In the genomic region with DNA sequence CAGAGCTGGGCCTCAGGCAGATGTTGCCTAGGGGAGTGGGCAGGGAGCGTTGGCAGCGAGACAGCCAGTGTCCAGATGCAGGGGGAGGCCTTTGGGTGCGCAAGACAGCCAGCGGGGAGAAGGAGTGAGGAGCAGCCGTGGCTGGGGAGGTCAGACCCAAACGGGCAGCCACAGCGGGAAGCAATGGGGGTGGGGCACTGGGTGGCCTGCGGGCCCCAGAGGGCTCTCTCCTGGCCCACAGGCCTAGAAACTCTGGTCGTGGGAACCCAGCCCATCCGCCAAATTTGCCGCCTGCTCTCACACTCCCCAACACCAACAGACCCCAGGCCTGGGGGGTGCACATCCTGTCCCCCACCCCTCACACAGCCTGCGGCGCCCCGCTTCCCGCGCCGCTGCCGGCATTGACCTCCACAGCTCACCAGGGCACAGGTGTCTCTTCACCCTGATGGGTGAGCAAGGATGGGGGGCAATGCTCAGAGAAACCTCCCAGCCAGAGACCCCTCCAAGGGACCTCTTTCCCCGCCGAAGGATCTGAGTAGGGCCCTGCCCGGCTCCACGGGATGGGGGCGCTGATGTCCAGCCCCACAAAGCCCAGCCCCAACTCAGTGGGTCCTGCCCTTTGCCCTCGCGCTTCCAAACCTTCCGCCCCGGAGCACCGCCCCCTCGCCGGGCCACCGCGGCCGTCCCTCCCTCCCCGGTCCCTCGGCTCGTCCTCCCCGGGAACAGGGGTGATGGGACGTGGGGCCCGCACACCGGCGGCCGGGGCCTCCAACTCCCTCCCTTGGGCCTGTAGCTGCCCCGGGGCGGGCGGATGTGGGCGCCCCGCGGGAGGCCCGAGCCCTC, we compare ENCODE assay signal across 8 cellular contexts. TPM values are rescaled to one million over a fixed set of nuclear protein-coding genes. Genes with fewer than 3 reads are reported as not detected.
DNase-seq lines count a peak whose midpoint lies in the region; ATAC-seq and TF ChIP-seq lines count a peak whose summit lies in the region.

No MANE protein-coding gene starts in this region.

- peak overlapping the region; percentile 97 for H3K4me3 Mint-ChIP-seq in activated CD8-positive, alpha-beta memory T cell treated with anti-CD3 and anti-CD28 coated beads, Interleukin-2, amount 10 ng/mL, durations not matched to agents 7 days and 5 days
- H3K4me3 Mint-ChIP-seq in naive thymus-derived CD8-positive, alpha-beta T cell: peak overlapping the region; percentile 87 to 99 (median 95)

- no peaks in the 10 kb centered on the region for H4K20me1 ChIP-seq in Karpas-422 (ENCODE audit: insufficient read depth, low read depth, low read length)

- peaks cover 15% of the 10 kb centered on the region for H3K4me1 ChIP-seq in BE2C
- peaks cover 52% of the 10 kb centered on the region for H3K4me1 ChIP-seq in Karpas-422 (ENCODE audit: low read length)
- H3K4me1 ChIP-seq in esophagus muscularis mucosa: peaks cover 81 to 90% (median 84%) of the 10 kb centered on the region in 4 donors
- peaks cover 12 to 33% of the 10 kb centered on the region in 2 donors for H3K4me1 ChIP-seq in uterus

- TF ChIP-seq POLR2A in esophagus muscularis mucosa (IDR thresholded peaks at IDR 0.05; ENCODE audit: low read depth) (peak; percentile 58), uterus (IDR thresholded peaks at IDR 0.05) (no peak)

- H3K4me1 Mint-ChIP-seq in activated CD8-positive, alpha-beta memory T cell treated with anti-CD3 and anti-CD28 coated beads, Interleukin-2, amount 10 ng/mL, durations not matched to agents 7 days and 5 days: peaks cover 61% of the 10 kb centered on the region
- H3K4me1 Mint-ChIP-seq in naive thymus-derived CD8-positive, alpha-beta T cell: peaks cover 59 to 90% (median 82%) of the 10 kb centered on the region in 4 donors

- no peaks in the 10 kb centered on the region for H3K9me2 ChIP-seq in Karpas-422 (replicated peaks; ENCODE audit: insufficient read depth, low read length)

- peak overlapping the region; percentile 96 for H3K27ac Mint-ChIP-seq in activated CD8-positive, alpha-beta memory T cell treated with anti-CD3 and anti-CD28 coated beads, Interleukin-2, amount 10 ng/mL, durations not matched to agents 7 days and 5 days
- peak overlapping the region; percentile 87 to 99 (median 94) for H3K27ac Mint-ChIP-seq in naive thymus-derived CD8-positive, alpha-beta T cell

- H3K27ac ChIP-seq in Karpas-422 (ENCODE audit: low read length) (peak overlapping the region; percentile 87), esophagus muscularis mucosa (replicated peaks in 1 of 4) (peak overlapping the region; percentile 92 to 99 (median 98)), uterus (peak overlapping the region; percentile 98 to 99)

- POLR2A ChIA-PET in naive thymus-derived CD8-positive, alpha-beta T cell (lab: Charles Lee): interaction anchor here (1.0 to 22.6 kb wide), 12 partner anchors 8 to 113 kb away, joined by 3 to 514 read pairs (median 6); a partner anchor contains a TSS

- H3K27me3 Mint-ChIP-seq in activated CD8-positive, alpha-beta memory T cell treated with anti-CD3 and anti-CD28 coated beads, Interleukin-2, amount 10 ng/mL, durations not matched to agents 7 days and 5 days: no peaks in the 10 kb centered on the region
- no peaks in the 10 kb centered on the region for H3K27me3 Mint-ChIP-seq in naive thymus-derived CD8-positive, alpha-beta T cell

- no peaks in the 10 kb centered on the region for H3K27me3 ChIP-seq in BE2C
- H3K27me3 ChIP-seq in Karpas-422 (ENCODE audit: low read length): no peaks in the 10 kb centered on the region
- no peaks in the 10 kb centered on the region for H3K27me3 ChIP-seq in esophagus muscularis mucosa
- H3K27me3 ChIP-seq in uterus: no peaks in the 10 kb centered on the region

- H3K79me2 ChIP-seq in Karpas-422 (ENCODE audit: low read length): peaks cover 59% of the 10 kb centered on the region

- DNase-seq in BE2C (peak; percentile 39), Karpas-422 (peak; percentile 78), esophagus muscularis mucosa (ENCODE audit: extremely low spot score) (no peak), uterus (peak; percentile 65 to 72), NCI-H2029 (lab: John Stamatoyannopoulos, UW) (no peak)
- DNase-seq in activated CD8-positive, alpha-beta memory T cell treated with anti-CD3 and anti-CD28 coated beads, Interleukin-2, amount 10 ng/mL, durations not matched to agents 7 days and 5 days: peak; percentile 77
- DNase-seq in naive thymus-derived CD8-positive, alpha-beta T cell: peak in 4 of 10 donors; percentile 44 to 73 (median 54)

- H2AFZ ChIP-seq in Karpas-422 (ENCODE audit: low read length): no peak overlapping the region

- no peak for TF ChIP-seq EP300 in esophagus muscularis mucosa (IDR thresholded peaks at IDR 0.05)

- intact Hi-C loops in esophagus muscularis mucosa (cut with DNase I) (no loop called here), uterus (cut with DNase I; ENCODE audit: low total_unique reads) (no loop called here)

- H3K9me3 ChIP-seq in BE2C: no peaks in the 10 kb centered on the region
- H3K9me3 ChIP-seq in Karpas-422 (ENCODE audit: low read length): no peaks in the 10 kb centered on the region
- no peaks in the 10 kb centered on the region for H3K9me3 ChIP-seq in esophagus muscularis mucosa
- H3K9me3 ChIP-seq in uterus: no peaks in the 10 kb centered on the region

- TF ChIP-seq CTCF in BE2C (IDR thresholded peaks at IDR 0.05; ENCODE audit: low read depth, low read length): 0 out of 2 replicates have a peak, but pooled peaks have one; percentile 6
- peak in 2 of 3 experiments; percentile 32 to 33 for TF ChIP-seq CTCF in esophagus muscularis mucosa (IDR thresholded peaks at IDR 0.05)
- TF ChIP-seq CTCF in uterus (IDR thresholded peaks at IDR 0.05): peak; percentile 26 to 47 (median 34)

- peak overlapping the region; percentile 93 for H3K4me2 ChIP-seq in Karpas-422 (ENCODE audit: low read depth, low read length, poor library complexity, severe bottlenecking)

- peak overlapping the region; percentile 97 for H3K9ac ChIP-seq in Karpas-422 (ENCODE audit: low read length)

- CTCF ChIA-PET in activated CD8-positive, alpha-beta memory T cell treated with anti-CD3 and anti-CD28 coated beads, Interleukin-2, amount 10 ng/mL, durations not matched to agents 7 days and 5 days (lab: Charles Lee): interaction anchor here (0.9 to 27.3 kb wide), 13 partner anchors 11 to 113 kb away, joined by 3 to 775 read pairs (median 5); a partner anchor contains a TSS

- H3K36me3 ChIP-seq in BE2C: no peaks in the 10 kb centered on the region
- no peaks in the 10 kb centered on the region for H3K36me3 ChIP-seq in Karpas-422 (ENCODE audit: insufficient read depth, low read length)
- peaks cover 0 to 11% (median 0%) of the 10 kb centered on the region in 4 donors for H3K36me3 ChIP-seq in esophagus muscularis mucosa
- H3K36me3 ChIP-seq in uterus: no peaks in the 10 kb centered on the region

- H3K9me3 Mint-ChIP-seq in activated CD8-positive, alpha-beta memory T cell treated with anti-CD3 and anti-CD28 coated beads, Interleukin-2, amount 10 ng/mL, durations not matched to agents 7 days and 5 days (ENCODE audit: low read depth): no peaks in the 10 kb centered on the region
- no peaks in the 10 kb centered on the region for H3K9me3 Mint-ChIP-seq in naive thymus-derived CD8-positive, alpha-beta T cell

- WGBS in esophagus muscularis mucosa: 6% methylated on average over 15 of the region's 49 CpGs

- H3K36me3 Mint-ChIP-seq in activated CD8-positive, alpha-beta memory T cell treated with anti-CD3 and anti-CD28 coated beads, Interleukin-2, amount 10 ng/mL, durations not matched to agents 7 days and 5 days: peaks cover 32% of the 10 kb centered on the region
- peaks cover 0 to 6% (median 1%) of the 10 kb centered on the region in 3 donors for H3K36me3 Mint-ChIP-seq in naive thymus-derived CD8-positive, alpha-beta T cell

- peak overlapping the region; percentile 69 for H3K4me3 ChIP-seq in BE2C (ENCODE audit: low read depth, low read length)
- peak overlapping the region; percentile 91 for H3K4me3 ChIP-seq in Karpas-422 (ENCODE audit: low read length)
- H3K4me3 ChIP-seq in esophagus muscularis mucosa: peak overlapping the region; percentile 67 to 86 (median 78)
- H3K4me3 ChIP-seq in uterus: peak overlapping the region; percentile 79 to 84

- peak; percentile 37 for ATAC-seq in GM19452 (IDR thresholded peaks at IDR 0.05; ENCODE audit: unreplicated experiment)
- peak; percentile 48 for ATAC-seq in activated CD8-positive, alpha-beta memory T cell treated with anti-CD3 and anti-CD28 coated beads, Interleukin-2, amount 10 ng/mL, durations not matched to agents 7 days and 5 days
- ATAC-seq in naive thymus-derived CD8-positive, alpha-beta T cell: peak; percentile 14 to 21

RNA-seq across cellular contexts. Expression of a gene that starts 0.8 kb away (rescaled TPM):
- polyA plus RNA-seq in BE2C (2012; ENCODE audit: insufficient read depth, insufficient read length, low read depth): 178 TPM
- total RNA-seq in Karpas-422 (2014; rRNA removed; shearing (Covaris generic); ENCODE audit: low replicate concordance): 36.2 and 54.8 TPM in 2 replicates
- total RNA-seq in activated CD8-positive, alpha-beta memory T cell treated with anti-CD3 and anti-CD28 coated beads, Interleukin-2, amount 10 ng/mL, durations not matched to agents 7 days and 5 days: 100 to 1,000 TPM; 226 to 284 TPM
- total RNA-seq in esophagus muscularis mucosa (100 to 1,000 TPM in 1 of 4 donors, 10 to 100 TPM in 3; 58.3 to 105 (median 82.5) TPM), uterus (100 to 1,000 TPM in 1 of 4 donors, 10 to 100 TPM in 3; 33.0 to 191 (median 42.5) TPM)
- total RNA-seq in naive thymus-derived CD8-positive, alpha-beta T cell: 100 to 1,000 TPM; 160 to 165 TPM
- polyA plus RNA-seq in naive thymus-derived CD8-positive, alpha-beta T cell: 10 to 100 TPM; 10.2 to 30.5 (median 14.3) TPM

RNA-seq across cellular contexts. Expression of a gene that starts 45.9 kb away (rescaled TPM):
- polyA plus RNA-seq in BE2C (2012; ENCODE audit: insufficient read depth, insufficient read length, low read depth): 65.5 TPM
- total RNA-seq in Karpas-422 (2014; rRNA removed; shearing (Covaris generic); ENCODE audit: low replicate concordance): 21.5 and 21.9 TPM in 2 replicates
- total RNA-seq in activated CD8-positive, alpha-beta memory T cell treated with anti-CD3 and anti-CD28 coated beads, Interleukin-2, amount 10 ng/mL, durations not matched to agents 7 days and 5 days: 10 to 100 TPM; 13.9 to 18.5 TPM
- 10 to 100 TPM; 34.5 to 56.0 (median 40.7) TPM for total RNA-seq in esophagus muscularis mucosa
- 10 to 100 TPM; 11.5 to 12.8 TPM for total RNA-seq in naive thymus-derived CD8-positive, alpha-beta T cell
- 10 to 100 TPM in 1 of 3 donors, 1 to 10 TPM in 2; 9.4 to 11.6 (median 9.7) TPM for polyA plus RNA-seq in naive thymus-derived CD8-positive, alpha-beta T cell
- total RNA-seq in uterus: 10 to 100 TPM in 3 of 4 donors, 1 to 10 TPM in 1; 1.3 to 50.5 (median 15.4) TPM

Comparison
In these comparisons a context has a peak if more than half of its experiments do, and no peak if none do; other contexts are left out.
1. DNase-seq: peak in BE2C (single experiment), Karpas-422 (single experiment), activated CD8-positive, alpha-beta memory T cell treated with anti-CD3 and anti-CD28 coated beads, Interleukin-2, amount 10 ng/mL, durations not matched to agents 7 days and 5 days (single experiment) and uterus (2 of 2); none in esophagus muscularis mucosa (single experiment) and NCI-H2029 (single experiment).
2. Peak in every context shown above with its lines, with median percentiles within 50 percentile points of each other: H3K4me3 ChIP-seq, CTCF ChIP-seq, ATAC-seq and H3K27ac ChIP-seq.